Comparison of ENCODE assay signal across 17 cellular contexts in the genomic region with DNA sequence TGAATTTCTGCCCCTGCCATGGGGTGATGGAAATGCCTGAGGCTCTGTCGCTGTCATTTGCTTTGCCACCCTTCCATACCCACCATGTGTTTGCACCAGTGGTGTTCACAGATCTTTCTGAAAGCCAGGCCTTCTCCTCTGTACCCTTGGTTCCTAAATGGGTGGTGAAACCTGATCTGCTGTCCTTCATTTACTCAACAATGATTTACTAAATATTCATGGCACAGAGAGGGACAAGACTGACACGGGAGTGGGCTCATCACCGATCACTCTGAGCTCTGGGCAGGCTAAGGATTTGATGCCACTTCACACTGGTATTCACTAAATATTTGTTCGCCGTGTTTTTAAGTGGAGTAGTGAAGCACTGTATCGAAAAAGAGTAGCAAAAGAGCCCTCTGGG.
"Had no signal": no experiment of that assay in that cellular context is flagged by ENCODE, and none has a peak within 500 bp of the region (broad histone marks: within the 10 kb centered on the region; RNA-seq: fewer than 3 reads in every experiment).

No MANE protein-coding gene starts in this region.

- H3K9me3 ChIP-seq: sigmoid colon, tibial artery had no signal

- DNase-seq: activated CD4-positive, alpha-beta memory T cell treated with anti-CD3 and anti-CD28 coated beads for 36 hours; activated gamma-delta T cell; activated naive CD8-positive, alpha-beta T cell treated with anti-CD3 and anti-CD28 coated beads for 36 hours; activated T-cell treated with anti-CD3 and anti-CD28 coated beads, Interleukin-2, amount 50 U/mL, for 24 hours; aorta; cerebellar nuclear complex; dermis blood vessel endothelial cell; endodermal cell; heart left ventricle; left cardiac atrium; sigmoid colon; stimulated activated CD4-positive, alpha-beta T cell treated with anti-CD3 and anti-CD28 coated beads, Interleukin-1b, Interleukin-23, amount 100 ng/mL, for 48 hours; T-helper 1 cell; T1000; tibial artery had no signal

- H3K4me3 Mint-ChIP-seq: activated CD4-positive, alpha-beta memory T cell treated with anti-CD3 and anti-CD28 coated beads for 36 hours; activated naive CD8-positive, alpha-beta T cell treated with anti-CD3 and anti-CD28 coated beads for 36 hours; activated T-cell treated with anti-CD3 and anti-CD28 coated beads, Interleukin-2, amount 50 U/mL, for 24 hours; endodermal cell; neural crest cell had no signal

- H3K27me3 Mint-ChIP-seq: activated CD4-positive, alpha-beta memory T cell treated with anti-CD3 and anti-CD28 coated beads for 36 hours; activated naive CD8-positive, alpha-beta T cell treated with anti-CD3 and anti-CD28 coated beads for 36 hours; activated T-cell treated with anti-CD3 and anti-CD28 coated beads, Interleukin-2, amount 50 U/mL, for 24 hours had no signal

- H3K4me1 ChIP-seq: sigmoid colon, tibial artery had no signal

- ATAC-seq: heart left ventricle, left cardiac atrium had no signal

- H3K9me3 Mint-ChIP-seq: activated naive CD8-positive, alpha-beta T cell treated with anti-CD3 and anti-CD28 coated beads for 36 hours had no signal

- H3K4me3 ChIP-seq: heart left ventricle, lung, sigmoid colon, tibial artery had no signal

- H3K27me3 ChIP-seq: heart left ventricle, sigmoid colon, tibial artery had no signal

- H3K36me3 ChIP-seq: heart left ventricle, sigmoid colon, tibial artery had no signal
